ENCODE assay signal across 16 cellular contexts in genomic region chr7:42247301-42247700, GRCh38. TPM values are rescaled to one million over a fixed set of nuclear protein-coding genes. Genes with fewer than 3 reads are reported as not detected.
DNase-seq lines count a peak whose midpoint lies in the region; ATAC-seq, FAIRE-seq and TF ChIP-seq lines count a peak whose summit lies in the region.
"Had no signal": no experiment of that assay in that cellular context is flagged by ENCODE, and none has a peak within 500 bp of the region (broad histone marks: within the 10 kb centered on the region; RNA-seq: fewer than 3 reads in every experiment).

No MANE protein-coding gene starts in this region.

- TF ChIP-seq CTCF in HFF-Myc (IDR thresholded peaks at IDR 0.05; ENCODE audit: low read depth, low read length, missing control alignments) (peak; percentile 22), brain microvascular endothelial cell (IDR thresholded peaks at IDR 0.05; ENCODE audit: low read depth, low read length, missing control alignments) (peak; percentile 62), kidney epithelial cell (IDR thresholded peaks at IDR 0.05; ENCODE audit: insufficient read depth, low read length, poor library complexity, severe bottlenecking) (peak; percentile 19), kidney (IDR thresholded peaks at IDR 0.05; ENCODE audit: borderline replicate concordance, extremely low read depth, insufficient read depth) (no peak)

- intact Hi-C loops in kidney (cut with DNase I): no loop called here

- no peaks in the 10 kb centered on the region for H3K4me1 Mint-ChIP-seq in activated T-helper 17 cell treated with anti-CD3 and anti-CD28 coated beads, Interleukin-2, amount 50 U/mL, for 72 hours
- H3K4me1 Mint-ChIP-seq: activated CD8-positive, alpha-beta memory T cell treated with anti-CD3 and anti-CD28 coated beads, Interleukin-2, amount 10 ng/mL, durations not matched to agents 7 days and 5 days had no signal

- H3K27ac Mint-ChIP-seq in activated T-helper 17 cell treated with anti-CD3 and anti-CD28 coated beads, Interleukin-2, amount 50 U/mL, for 72 hours: no peak overlapping the region
- H3K27ac Mint-ChIP-seq: activated CD8-positive, alpha-beta memory T cell treated with anti-CD3 and anti-CD28 coated beads, Interleukin-2, amount 10 ng/mL, durations not matched to agents 7 days and 5 days; activated naive CD4-positive, alpha-beta T cell treated with anti-CD3 and anti-CD28 coated beads for 36 hours had no signal

- no peak overlapping the region for H3K27ac ChIP-seq in brain microvascular endothelial cell
- no peak overlapping the region for H3K27ac ChIP-seq in kidney (ENCODE audit: low read depth in 2 of 2, low read length in 2 of 2)
- H3K27ac ChIP-seq: BLaER1 treated with 17β-estradiol and CSF1 and Interleukin-3, amounts not matched to agents 10 nM and 100 nM; transverse colon had no signal

- no peak for FAIRE-seq in kidney (lab: Jason Lieb, UNC)

- H3K36me3 ChIP-seq in brain microvascular endothelial cell (replicated peaks): no peaks in the 10 kb centered on the region
- no peaks in the 10 kb centered on the region for H3K36me3 ChIP-seq in kidney epithelial cell (ENCODE audit: control insufficient read depth, insufficient read depth, low read length)
- H3K36me3 ChIP-seq in kidney (ENCODE audit: control insufficient read depth in 1 of 2, insufficient read depth in 2 of 2, low read length in 2 of 2): no peaks in the 10 kb centered on the region
- H3K36me3 ChIP-seq: BLaER1 treated with 17β-estradiol and CSF1 and Interleukin-3, amounts not matched to agents 10 nM and 100 nM; transverse colon had no signal

- no peaks in the 10 kb centered on the region for H3K27me3 Mint-ChIP-seq in activated T-helper 17 cell treated with anti-CD3 and anti-CD28 coated beads, Interleukin-2, amount 50 U/mL, for 72 hours

- H3K4me3 Mint-ChIP-seq in activated T-helper 17 cell treated with anti-CD3 and anti-CD28 coated beads, Interleukin-2, amount 50 U/mL, for 72 hours: no peak overlapping the region
- H3K4me3 Mint-ChIP-seq: activated CD8-positive, alpha-beta memory T cell treated with anti-CD3 and anti-CD28 coated beads, Interleukin-2, amount 10 ng/mL, durations not matched to agents 7 days and 5 days; activated naive CD4-positive, alpha-beta T cell treated with anti-CD3 and anti-CD28 coated beads for 36 hours had no signal

- DNase-seq in AG08395 (ENCODE audit: low spot score) (peak; percentile 77), HFF-Myc (ENCODE audit: extremely low read depth, low read depth) (no peak), brain microvascular endothelial cell (peak; percentile 77), kidney epithelial cell (ENCODE audit: low read depth) (peak; percentile 42), kidney (no peak), NCI-H2196 treated with DMSO at 0.1 percent for 48 hours (lab: John Stamatoyannopoulos, UW; ENCODE audit: unreplicated experiment) (no peak)
- no peak for DNase-seq in stimulated activated CD4-positive, alpha-beta T cell treated with anti-CD3 and anti-CD28 coated beads, Interleukin-15, amount 100 ng/mL, for 24 hours
- DNase-seq: activated CD4-positive, CD25-positive, alpha-beta regulatory T cell; activated CD8-positive, alpha-beta memory T cell treated with anti-CD3 and anti-CD28 coated beads, Interleukin-2, amount 10 ng/mL, durations not matched to agents 7 days and 5 days; activated naive CD4-positive, alpha-beta T cell treated with anti-CD3 and anti-CD28 coated beads for 36 hours; NCI-H2171 treated with DMSO at 0.1 percent for 48 hours; stimulated activated CD4-positive, alpha-beta T cell treated with anti-CD3 and anti-CD28 coated beads, Interleukin-2, amount 100 ng/mL, for 48 hours; transverse colon had no signal

- peaks cover 11% of the 10 kb centered on the region for H3K9me3 Mint-ChIP-seq in activated T-helper 17 cell treated with anti-CD3 and anti-CD28 coated beads, Interleukin-2, amount 50 U/mL, for 72 hours
- H3K9me3 Mint-ChIP-seq: activated naive CD4-positive, alpha-beta T cell treated with anti-CD3 and anti-CD28 coated beads for 36 hours had no signal

- H3K4me3 ChIP-seq in HFF-Myc (replicated peaks; ENCODE audit: low read depth, low read length) (no peak overlapping the region), brain microvascular endothelial cell (ENCODE audit: low read depth, low read length) (no peak overlapping the region), kidney epithelial cell (ENCODE audit: low read depth, low read length) (no peak overlapping the region), kidney (ENCODE audit: low read length in 2 of 2) (no peak overlapping the region)
- H3K4me3 ChIP-seq: BLaER1 treated with 17β-estradiol and CSF1 and Interleukin-3, amounts not matched to agents 10 nM and 100 nM; transverse colon had no signal

- ATAC-seq in activated T-helper 17 cell treated with anti-CD3 and anti-CD28 coated beads, Interleukin-2, amount 50 U/mL, for 72 hours (replicated peaks): no peak
- ATAC-seq: activated CD8-positive, alpha-beta memory T cell treated with anti-CD3 and anti-CD28 coated beads, Interleukin-2, amount 10 ng/mL, durations not matched to agents 7 days and 5 days; esophagus mucosa had no signal

- no peaks in the 10 kb centered on the region for H3K27me3 ChIP-seq in brain microvascular endothelial cell (replicated peaks)
- H3K27me3 ChIP-seq in kidney epithelial cell (ENCODE audit: control insufficient read depth, insufficient read depth, low read length): no peaks in the 10 kb centered on the region
- H3K27me3 ChIP-seq: BLaER1 treated with 17β-estradiol and CSF1 and Interleukin-3, amounts not matched to agents 10 nM and 100 nM; transverse colon had no signal

- no peaks in the 10 kb centered on the region for H3K36me3 Mint-ChIP-seq in activated T-helper 17 cell treated with anti-CD3 and anti-CD28 coated beads, Interleukin-2, amount 50 U/mL, for 72 hours (ENCODE audit: low read depth)
- H3K36me3 Mint-ChIP-seq: activated CD8-positive, alpha-beta memory T cell treated with anti-CD3 and anti-CD28 coated beads, Interleukin-2, amount 10 ng/mL, durations not matched to agents 7 days and 5 days had no signal

- in situ Hi-C loops in brain microvascular endothelial cell (cut with HindIII; ENCODE audit: low pct_ligation_motif_present, low sequenced_read_pairs): loop anchor here (25.0 kb wide), 1 partner anchor 260 kb away; no protein-coding TSS in a partner anchor

- no peaks in the 10 kb centered on the region for H3K4me1 ChIP-seq in kidney (ENCODE audit: control insufficient read depth in 1 of 2, insufficient read depth in 1 of 2, low read depth in 1 of 2, low read length in 2 of 2)
- H3K4me1 ChIP-seq: BLaER1 treated with 17β-estradiol and CSF1 and Interleukin-3, amounts not matched to agents 10 nM and 100 nM; transverse colon had no signal

- H3K9ac ChIP-seq in kidney (ENCODE audit: low read length in 2 of 2): no peak overlapping the region
- H3K9ac ChIP-seq: BLaER1 treated with 17β-estradiol and CSF1 and Interleukin-3, amounts not matched to agents 10 nM and 100 nM had no signal

- H3K9me3 ChIP-seq in kidney (ENCODE audit: control insufficient read depth in 1 of 2, low read length in 2 of 2): no peaks in the 10 kb centered on the region
- H3K9me3 ChIP-seq: transverse colon had no signal

RNA-seq across cellular contexts. Expression of gene GLI3, which starts 10.3 kb away (rescaled TPM):
- total RNA-seq in kidney epithelial cell (6.2 and 7.3 TPM in 2 replicates), kidney (11.1 TPM)
- 0.92 TPM for polyA plus RNA-seq in kidney (ENCODE audit: insufficient read depth, low read depth, low replicate concordance)
- total RNA-seq in activated T-helper 17 cell treated with anti-CD3 and anti-CD28 coated beads, Interleukin-2, amount 50 U/mL, for 72 hours: under 1 TPM; 0.17 to 0.74 TPM

Comparison
In these comparisons a context has a peak if more than half of its experiments do, and no peak if none do; other contexts are left out.
1. DNase-seq: peak in AG08395 (single experiment), brain microvascular endothelial cell (single experiment) and kidney epithelial cell (single experiment); none in HFF-Myc (single experiment), kidney (single experiment), stimulated activated CD4-positive, alpha-beta T cell treated with anti-CD3 and anti-CD28 coated beads, Interleukin-15, amount 100 ng/mL, for 24 hours (single experiment) and NCI-H2196 treated with DMSO at 0.1 percent for 48 hours (single experiment).